20 cellular contexts compared by ENCODE assay signal in genomic region chr11:132638421-132638820, GRCh38.
"Had no signal": no experiment of that assay in that cellular context is flagged by ENCODE, and none has a peak within 500 bp of the region (broad histone marks: within the 10 kb centered on the region; RNA-seq: fewer than 3 reads in every experiment).

No MANE protein-coding gene starts in this region.

- DNase-seq: dermis blood vessel endothelial cell; effector memory CD4-positive, alpha-beta T cell; esophagus squamous epithelium; gastrocnemius medialis; head of caudate nucleus; kidney; midbrain; natural killer cell; occipital lobe; ovary; psoas muscle; right cardiac atrium; sigmoid colon; stimulated activated CD4-positive, alpha-beta T cell treated with anti-CD3 and anti-CD28 coated beads, Interleukin-15, amount 100 ng/mL, for 24 hours; stimulated activated CD4-positive, alpha-beta T cell treated with anti-CD3 and anti-CD28 coated beads, Interleukin-4, amount 100 ng/mL, for 1 hour; stimulated activated CD8-positive, alpha-beta memory T cell treated with anti-CD3 and anti-CD28 coated beads, Interleukin-4, amount 100 ng/mL, for 48 hours; stimulated activated naive CD4-positive, alpha-beta T cell; stimulated activated naive CD8-positive, alpha-beta T cell treated with anti-CD3 and anti-CD28 coated beads, Interleukin-15, amount 100 ng/mL, for 72 hours; upper lobe of left lung had no signal

- ATAC-seq: gastrocnemius medialis; left lobe of liver; natural killer cell; psoas muscle; right cardiac atrium; stimulated activated naive CD8-positive, alpha-beta T cell treated with anti-CD3 and anti-CD28 coated beads, Interleukin-15, amount 100 ng/mL, for 72 hours had no signal
